ENCODE assay signal across 7 cellular contexts in the genomic region with DNA sequence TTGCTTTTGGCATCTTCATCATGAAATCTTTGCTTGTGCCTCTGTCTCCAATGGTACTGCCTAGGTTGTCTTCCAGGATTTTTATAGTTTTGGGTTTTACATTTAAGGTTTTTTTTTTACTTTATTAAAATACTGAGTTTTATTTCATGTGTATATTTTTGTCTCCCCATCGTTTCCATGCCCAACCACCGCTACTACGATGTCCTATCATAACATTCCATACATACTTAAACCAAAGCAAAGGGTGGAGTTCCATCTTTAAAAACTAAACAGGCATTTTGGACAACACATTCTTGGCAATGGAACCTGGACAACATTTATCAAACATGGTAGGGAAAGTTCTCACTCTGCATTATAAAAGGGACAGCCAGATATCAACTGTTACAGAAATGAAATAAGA. TPM values are rescaled to one million over a fixed set of nuclear protein-coding genes. Genes with fewer than 3 reads are reported as not detected.
"Had no signal": no experiment of that assay in that cellular context is flagged by ENCODE, and none has a peak within 500 bp of the region (broad histone marks: within the 10 kb centered on the region; RNA-seq: fewer than 3 reads in every experiment).

No MANE protein-coding gene starts in this region.

RNA-seq across cellular contexts. Expression of a gene that starts 23.7 kb away (rescaled TPM):
- total RNA-seq: M059J, OCI-LY7, Right ventricle myocardium inferior, RPMI7951, SK-MEL-5 had no signal

RNA-seq across cellular contexts. Expression of a gene that starts 37.4 kb away (rescaled TPM):
- total RNA-seq: M059J, OCI-LY7, PC-9, RPMI7951, SJCRH30, SK-MEL-5 had no signal
